ENCODE assay signal across 1 cellular context in the genomic region with DNA sequence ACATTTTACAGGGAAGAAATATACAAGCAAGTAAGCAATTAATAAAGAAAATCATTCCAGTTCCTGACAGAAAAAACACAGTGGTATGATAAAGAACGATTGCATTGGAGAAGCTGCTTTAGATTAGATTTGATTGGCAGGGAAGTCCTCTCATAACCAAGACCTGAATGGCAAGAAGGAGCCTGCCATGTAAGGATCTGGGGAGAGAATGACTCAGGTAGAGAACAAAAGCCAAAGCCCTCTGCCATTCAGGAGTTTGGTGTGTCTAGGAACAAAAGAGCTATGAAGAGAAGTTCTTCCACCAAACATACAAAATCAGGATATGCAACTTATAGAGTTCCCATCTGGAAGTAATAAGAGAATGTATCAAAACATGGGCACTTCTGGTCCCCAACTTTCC.
TF ChIP-seq lines count a peak whose summit lies in the region.

No MANE protein-coding gene starts in this region.

TF ChIP-seq in GM23338, 12 proteins besides CTCF, POLR2A, EP300 and RAD21 (continued from another document):
- TF ChIP-seq, protein P1, sequence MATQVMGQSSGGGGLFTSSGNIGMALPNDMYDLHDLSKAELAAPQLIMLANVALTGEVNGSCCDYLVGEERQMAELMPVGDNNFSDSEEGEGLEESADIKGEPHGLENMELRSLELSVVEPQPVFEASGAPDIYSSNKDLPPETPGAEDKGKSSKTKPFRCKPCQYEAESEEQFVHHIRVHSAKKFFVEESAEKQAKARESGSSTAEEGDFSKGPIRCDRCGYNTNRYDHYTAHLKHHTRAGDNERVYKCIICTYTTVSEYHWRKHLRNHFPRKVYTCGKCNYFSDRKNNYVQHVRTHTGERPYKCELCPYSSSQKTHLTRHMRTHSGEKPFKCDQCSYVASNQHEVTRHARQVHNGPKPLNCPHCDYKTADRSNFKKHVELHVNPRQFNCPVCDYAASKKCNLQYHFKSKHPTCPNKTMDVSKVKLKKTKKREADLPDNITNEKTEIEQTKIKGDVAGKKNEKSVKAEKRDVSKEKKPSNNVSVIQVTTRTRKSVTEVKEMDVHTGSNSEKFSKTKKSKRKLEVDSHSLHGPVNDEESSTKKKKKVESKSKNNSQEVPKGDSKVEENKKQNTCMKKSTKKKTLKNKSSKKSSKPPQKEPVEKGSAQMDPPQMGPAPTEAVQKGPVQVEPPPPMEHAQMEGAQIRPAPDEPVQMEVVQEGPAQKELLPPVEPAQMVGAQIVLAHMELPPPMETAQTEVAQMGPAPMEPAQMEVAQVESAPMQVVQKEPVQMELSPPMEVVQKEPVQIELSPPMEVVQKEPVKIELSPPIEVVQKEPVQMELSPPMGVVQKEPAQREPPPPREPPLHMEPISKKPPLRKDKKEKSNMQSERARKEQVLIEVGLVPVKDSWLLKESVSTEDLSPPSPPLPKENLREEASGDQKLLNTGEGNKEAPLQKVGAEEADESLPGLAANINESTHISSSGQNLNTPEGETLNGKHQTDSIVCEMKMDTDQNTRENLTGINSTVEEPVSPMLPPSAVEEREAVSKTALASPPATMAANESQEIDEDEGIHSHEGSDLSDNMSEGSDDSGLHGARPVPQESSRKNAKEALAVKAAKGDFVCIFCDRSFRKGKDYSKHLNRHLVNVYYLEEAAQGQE (IDR thresholded peaks at IDR 0.05; ENCODE audit: unreplicated experiment): no peak
- TF ChIP-seq JUNB (IDR thresholded peaks at IDR 0.05; ENCODE audit: unreplicated experiment): no peak
